Comparison of ENCODE assay signal across 29 cellular contexts in the genomic region with DNA sequence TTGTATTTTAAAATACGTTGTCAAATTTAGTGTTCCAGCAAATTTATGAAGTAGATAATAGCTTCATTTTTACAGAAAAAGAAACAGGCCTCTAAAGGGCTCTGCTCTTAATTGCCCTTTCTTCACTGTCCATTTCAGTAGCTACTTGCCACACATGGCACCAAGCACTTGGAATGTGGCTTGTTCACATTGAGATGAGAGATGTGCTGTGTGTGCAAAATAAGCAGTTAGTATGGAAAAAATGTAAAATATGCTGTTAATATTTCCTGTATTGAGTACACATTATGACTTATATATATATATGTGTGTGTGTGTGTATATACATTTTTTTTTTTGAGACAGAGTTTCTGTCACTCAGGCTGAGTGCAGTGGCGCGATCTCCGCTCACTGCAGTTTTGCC.
"Had no signal": no experiment of that assay in that cellular context is flagged by ENCODE, and none has a peak within 500 bp of the region (broad histone marks: within the 10 kb centered on the region; RNA-seq: fewer than 3 reads in every experiment).

No MANE protein-coding gene starts in this region.

- H3K9me3 ChIP-seq: esophagus muscularis mucosa, gastroesophageal sphincter, mucosa of descending colon, neutrophil, pancreas, testis, tibial artery, vagina had no signal

- H2AFZ ChIP-seq: hepatocyte had no signal

- H3K27me3 Mint-ChIP-seq: memory B cell; naive B cell; natural killer cell treated with Interleukin-12 subunit alpha and Interleukin-12 subunit beta and Interleukin-15 and Interleukin-18, amount 100 ng/mL, for 72 hours had no signal

- H3K4me3 Mint-ChIP-seq: memory B cell; naive B cell; natural killer cell treated with Interleukin-12 subunit alpha and Interleukin-12 subunit beta and Interleukin-15 and Interleukin-18, amount 100 ng/mL, for 72 hours; neural crest cell had no signal

- H3K36me3 Mint-ChIP-seq: natural killer cell treated with Interleukin-12 subunit alpha and Interleukin-12 subunit beta and Interleukin-15 and Interleukin-18, amount 100 ng/mL, for 72 hours had no signal

- H3K9me3 Mint-ChIP-seq: memory B cell had no signal

- DNase-seq: dorsolateral prefrontal cortex; effector CD8-positive, alpha-beta T cell; foreskin keratinocyte; heart left ventricle; kidney; mucosa of descending colon; naive B cell; pancreas; stimulated activated CD4-positive, alpha-beta T cell treated with anti-CD3 and anti-CD28 coated beads, Interleukin-12 subunit alpha, Interleukin-12 subunit beta, amount 100 ng/mL, for 4 hours; stimulated activated CD4-positive, alpha-beta T cell treated with anti-CD3 and anti-CD28 coated beads, Interleukin-1b, Interleukin-23, amount 100 ng/mL, for 48 hours; stimulated activated CD4-positive, alpha-beta T cell treated with anti-CD3 and anti-CD28 coated beads, Interleukin-4, amount 100 ng/mL, for 1 hour; stimulated activated CD8-positive, alpha-beta memory T cell treated with anti-CD3 and anti-CD28 coated beads, Interleukin-4, amount 100 ng/mL, for 48 hours; stimulated activated naive CD4-positive, alpha-beta T cell treated with Interleukin-2 at 50 U/mL for 16 hours; substantia nigra; testis; tibial artery had no signal

- FAIRE-seq: colon, kidney, pancreas had no signal

- H3K27ac ChIP-seq: dorsolateral prefrontal cortex, esophagus muscularis mucosa, foreskin keratinocyte, gastroesophageal sphincter, heart left ventricle, hepatocyte, neutrophil, pancreas, testis, tibial artery, vagina had no signal

- ATAC-seq: foreskin keratinocyte; gastroesophageal sphincter; heart left ventricle; left lobe of liver; mucosa of descending colon; natural killer cell treated with Interleukin-12 subunit alpha and Interleukin-12 subunit beta and Interleukin-15 and Interleukin-18, amount 100 ng/mL, for 72 hours; pancreas; sciatic nerve had no signal

- H3K36me3 ChIP-seq: gastroesophageal sphincter, pancreas had no signal

- H3K27me3 ChIP-seq: dorsolateral prefrontal cortex, esophagus muscularis mucosa, foreskin keratinocyte, gastroesophageal sphincter, heart left ventricle, hepatocyte, neutrophil, pancreas, testis, tibial artery, vagina had no signal

- H3K4me3 ChIP-seq: dorsolateral prefrontal cortex, esophagus muscularis mucosa, gastroesophageal sphincter, heart left ventricle, hepatocyte, lung, mucosa of descending colon, pancreas, smooth muscle cell, testis, tibial artery, vagina had no signal

- H3K4me2 ChIP-seq: hepatocyte, smooth muscle cell had no signal
